ENCODE assay signal across 24 cellular contexts in the genomic region with DNA sequence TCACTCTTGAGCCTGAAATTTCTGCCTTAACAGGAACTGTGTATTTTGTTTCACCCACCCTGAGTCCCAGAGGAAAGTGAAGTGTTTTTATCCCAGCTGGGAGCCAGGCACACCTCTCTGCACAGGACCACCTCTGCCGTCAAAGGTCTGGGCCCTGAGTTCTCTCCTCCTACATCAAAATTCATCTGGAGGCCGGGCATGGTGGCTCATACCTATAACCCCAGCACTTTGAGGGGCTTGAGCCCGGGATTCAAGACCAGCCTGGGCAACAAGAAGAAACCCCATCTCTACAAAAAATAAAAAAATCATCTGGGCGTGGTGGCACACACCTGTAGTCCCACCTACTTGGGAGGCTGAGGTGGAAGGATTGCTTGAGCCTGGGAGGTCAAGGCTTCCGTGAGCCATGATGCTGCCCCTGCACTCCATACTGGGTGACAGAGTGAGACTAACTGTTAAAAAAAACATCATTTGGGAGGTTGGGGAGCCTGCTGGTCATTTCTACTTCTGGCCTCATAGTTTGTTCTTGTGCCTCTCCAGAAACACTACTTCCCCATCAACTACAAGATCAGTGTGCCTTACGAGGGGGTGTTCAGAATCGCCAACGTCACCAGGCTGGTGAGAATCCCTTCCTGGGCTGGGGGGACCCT. TPM values are rescaled to one million over a fixed set of nuclear protein-coding genes. Genes with fewer than 3 reads are reported as not detected.
"Had no signal": no experiment of that assay in that cellular context is flagged by ENCODE, and none has a peak within 500 bp of the region (broad histone marks: within the 10 kb centered on the region; RNA-seq: fewer than 3 reads in every experiment).

No MANE protein-coding gene starts in this region.

- H3K9me3 Mint-ChIP-seq: IgD-negative memory B cell had no signal

- H3K27ac Mint-ChIP-seq: IgD-negative memory B cell had no signal

- H3K27ac ChIP-seq: SJSA1, SK-N-MC had no signal

- H3K4me3 ChIP-seq: SJSA1, SK-N-MC had no signal

- H3K36me3 Mint-ChIP-seq: IgD-negative memory B cell had no signal

- H3K36me3 ChIP-seq: SJSA1 had no signal

- H3K4me3 Mint-ChIP-seq: IgD-negative memory B cell had no signal

- FAIRE-seq: RCC 7860 had no signal

- DNase-seq: KBM-7, MV-4-11, NCI-H1048, NCI-H1105, NCI-H1417, NCI-H1436 treated with DMSO at 0.1 percent for 48 hours, NCI-H1694 treated with DMSO at 0.1 percent for 48 hours, NCI-H1930, NCI-H2081, NCI-H2107, NCI-H2227 treated with DMSO at 0.1 percent for 48 hours, NCI-H524 treated with DMSO at 0.1 percent for 48 hours, NCI-H69, NCI-H774, Right ventricle myocardium superior, RPMI8226, SIG-M5 had no signal

- H3K9me3 ChIP-seq: SJSA1 had no signal

- H3K27me3 ChIP-seq: SJSA1 had no signal

RNA-seq across cellular contexts. Expression of gene IL34, which starts 9.8 kb away (rescaled TPM):
- total RNA-seq: HT1080, MCF 10A, NCI-H460 had no signal
- polyA plus RNA-seq: IgD-negative memory B cell had no signal
